In genomic region chr5:912356-913091, GRCh38 we compare ENCODE assay signal across 9 cellular contexts. TPM values are rescaled to one million over a fixed set of nuclear protein-coding genes. Genes with fewer than 3 reads are reported as not detected.
A peak's percentile ranks its signal among the peaks of the same experiment; 100 is the strongest.
DNase-seq lines count a peak whose midpoint lies in the region; ATAC-seq and TF ChIP-seq lines count a peak whose summit lies in the region.
"Had no signal": no experiment of that assay in that cellular context is flagged by ENCODE, and none has a peak within 500 bp of the region (broad histone marks: within the 10 kb centered on the region; RNA-seq: fewer than 3 reads in every experiment).

No MANE protein-coding gene starts in this region.

- H3K4me3 ChIP-seq in SJCRH30: no peak overlapping the region

- H3K27ac ChIP-seq in SJCRH30: no peak overlapping the region
- H3K27ac ChIP-seq: parathyroid adenoma had no signal

- no peaks in the 10 kb centered on the region for H3K9me3 ChIP-seq in SJCRH30 (replicated peaks)

- no peaks in the 10 kb centered on the region for H3K36me3 ChIP-seq in SJCRH30

- no peak for ATAC-seq in GM21360 (IDR thresholded peaks at IDR 0.05; ENCODE audit: unreplicated experiment)

- no peaks in the 10 kb centered on the region for H3K27me3 ChIP-seq in SJCRH30

- peak; percentile 4 for TF ChIP-seq CTCF in GM10266 (IDR thresholded peaks at IDR 0.05; ENCODE audit: control insufficient read depth, insufficient read depth, low read depth, missing control alignments)

- no peak for DNase-seq in GM10266 (ENCODE audit: extremely low spot score)
- peak; percentile 98 for DNase-seq in RKO (ENCODE audit: low spot score)
- DNase-seq in activated effector memory CD4-positive, alpha-beta T cell treated with Interleukin-2 at 50 U/mL for 16 hours: peak; percentile 73
- peak; percentile 14 for DNase-seq in left kidney (ENCODE audit: low read depth, low spot score)
- DNase-seq in stimulated activated CD8-positive, alpha-beta memory T cell treated with anti-CD3 and anti-CD28 coated beads, Interleukin-4, amount 100 ng/mL, for 4 hours (ENCODE audit: low read depth in 2 of 2, low spot score in 1 of 2): peak; percentile 7 to 47
- DNase-seq in amniotic stem cell (lab: John Stamatoyannopoulos, UW): no peak
- DNase-seq in SJCRH30: no peak

- H3K4me1 ChIP-seq in SJCRH30: no peaks in the 10 kb centered on the region
- H3K4me1 ChIP-seq: parathyroid adenoma had no signal

RNA-seq across cellular contexts. Expression of gene TRIP13, which starts 19.8 kb away (rescaled TPM):
- 44.7 and 47.5 TPM in 2 replicates for total RNA-seq in SJCRH30 (2014; rRNA removed; shearing (Covaris generic))

RNA-seq across cellular contexts. Expression of gene BRD9, which starts 19.9 kb away (rescaled TPM):
- total RNA-seq in SJCRH30 (2014; rRNA removed; shearing (Covaris generic)): 16.9 and 19.9 TPM in 2 replicates

Comparison
In these comparisons a context has a peak if more than half of its experiments do, and no peak if none do; other contexts are left out.
1. DNase-seq: peak in RKO (single experiment), activated effector memory CD4-positive, alpha-beta T cell treated with Interleukin-2 at 50 U/mL for 16 hours (single experiment), left kidney (single experiment) and stimulated activated CD8-positive, alpha-beta memory T cell treated with anti-CD3 and anti-CD28 coated beads, Interleukin-4, amount 100 ng/mL, for 4 hours (2 of 2); none in GM10266 (single experiment), amniotic stem cell (single experiment) and SJCRH30 (0 of 2).